In genomic region chr17:5431234-5431633, GRCh38 we compare ENCODE assay signal across 8 cellular contexts. TPM values are rescaled to one million over a fixed set of nuclear protein-coding genes. Genes with fewer than 3 reads are reported as not detected.
DNase-seq lines count a peak whose midpoint lies in the region; ATAC-seq, FAIRE-seq and TF ChIP-seq lines count a peak whose summit lies in the region.
"Not testable (repeated sequence)": the region's sequence is repeated elsewhere in the genome, so short reads cannot be mapped to it uniquely, and the experiment has no call there.

No MANE protein-coding gene starts in this region.

- not testable (repeated sequence) for FAIRE-seq in HepG2 (lab: Jason Lieb, UNC)

- H3K9me3 ChIP-seq in A673 (ENCODE audit: low read depth, low read length, poor library complexity, severe bottlenecking); HepG2 (ENCODE audit: low read length): not testable (repeated sequence)

- H3K36me3 ChIP-seq in A673 (ENCODE audit: insufficient read depth, low read length, poor library complexity, severe bottlenecking) (peaks cover 97% of the 10 kb centered on the region), GM23338 (ENCODE audit: insufficient read depth) (peaks cover 78% of the 10 kb centered on the region), HepG2 (replicated peaks in 1 of 2; ENCODE audit: control insufficient read depth in 1 of 2, insufficient read depth in 2 of 2, low read length in 2 of 2) (peaks cover 29 to 76% of the 10 kb centered on the region in 2 experiments)

- peaks cover 93% of the 10 kb centered on the region for H3K36me3 Mint-ChIP-seq in GM23338 (ENCODE audit: low read depth)
- H3K36me3 Mint-ChIP-seq in activated naive CD4-positive, alpha-beta T cell treated with anti-CD3 and anti-CD28 coated beads, Interleukin-2, amount 10 ng/mL, durations not matched to agents 7 days and 5 days: peaks cover 61% of the 10 kb centered on the region
- peaks cover 29% of the 10 kb centered on the region for H3K36me3 Mint-ChIP-seq in chondrocyte (ENCODE audit: low read depth)
- H3K36me3 Mint-ChIP-seq in stimulated activated effector memory CD8-positive, alpha-beta T cell treated with anti-CD3 and anti-CD28 coated beads, Interleukin-12 subunit alpha, Interleukin-12 subunit beta, amount 100 ng/mL, for 72 hours: peaks cover 67% of the 10 kb centered on the region

- H3K4me1 Mint-ChIP-seq in GM23338; chondrocyte (ENCODE audit: low read depth): not testable (repeated sequence)
- H3K4me1 Mint-ChIP-seq in activated naive CD4-positive, alpha-beta T cell treated with anti-CD3 and anti-CD28 coated beads, Interleukin-2, amount 10 ng/mL, durations not matched to agents 7 days and 5 days: peaks cover 13% of the 10 kb centered on the region
- H3K4me1 Mint-ChIP-seq in stimulated activated effector memory CD8-positive, alpha-beta T cell treated with anti-CD3 and anti-CD28 coated beads, Interleukin-12 subunit alpha, Interleukin-12 subunit beta, amount 100 ng/mL, for 72 hours: peaks cover 16% of the 10 kb centered on the region

- H3K4me3 ChIP-seq in A673 (ENCODE audit: low read depth, low read length, poor library complexity, severe bottlenecking); GM23338; HepG2 (replicated peaks in 1 of 3; ENCODE audit: insufficient read depth in 1 of 3, low read depth in 2 of 3, low read length in 3 of 3): not testable (repeated sequence)

- not testable (repeated sequence) for BruUV-seq in A673 (replicated peaks; lab: Mats Ljungman, UMichigan); HepG2 (replicated peaks; lab: Mats Ljungman, UMichigan)

- H3K9me2 ChIP-seq in GM23338 (ENCODE audit: insufficient read depth): not testable (repeated sequence)

- not testable (repeated sequence) for H3K9me3 Mint-ChIP-seq in GM23338; activated naive CD4-positive, alpha-beta T cell treated with anti-CD3 and anti-CD28 coated beads, Interleukin-2, amount 10 ng/mL, durations not matched to agents 7 days and 5 days; chondrocyte (ENCODE audit: low read depth); stimulated activated effector memory CD8-positive, alpha-beta T cell treated with anti-CD3 and anti-CD28 coated beads, Interleukin-12 subunit alpha, Interleukin-12 subunit beta, amount 100 ng/mL, for 72 hours

- TF ChIP-seq RAD21 in HepG2 (CRISPR knock-in tag; IDR thresholded peaks at IDR 0.05): not testable (repeated sequence)

- CTCF ChIA-PET in A673 (lab: Charles Lee): interaction anchor here (0.7 kb wide), 2 partner anchors 26 to 1227 kb away, joined by 3 read pairs; no protein-coding TSS in a partner anchor
- CTCF ChIA-PET in activated naive CD4-positive, alpha-beta T cell treated with anti-CD3 and anti-CD28 coated beads, Interleukin-2, amount 10 ng/mL, durations not matched to agents 7 days and 5 days (lab: Charles Lee): interaction anchor here (0.7 to 2.8 kb wide), 2 partner anchors 9 to 183 kb away, joined by 3 to 11 read pairs; partner anchors contain the start of gene C1QBP
- CTCF ChIA-PET in HepG2 (lab: Yijun Ruan, JAX; ENCODE audit: low intra/inter-chr PET ratio, low total read pairs): not testable (repeated sequence)

- H3K4me3 Mint-ChIP-seq in GM23338; activated naive CD4-positive, alpha-beta T cell treated with anti-CD3 and anti-CD28 coated beads, Interleukin-2, amount 10 ng/mL, durations not matched to agents 7 days and 5 days; chondrocyte (ENCODE audit: unreplicated experiment); stimulated activated effector memory CD8-positive, alpha-beta T cell treated with anti-CD3 and anti-CD28 coated beads, Interleukin-12 subunit alpha, Interleukin-12 subunit beta, amount 100 ng/mL, for 72 hours: not testable (repeated sequence)

- WGBS in HepG2 (ENCODE audit: low lambda C conversion rate): 95% methylated on average over 5 of the region's 5 CpGs

- not testable (repeated sequence) for H2AFZ ChIP-seq in GM23338; HepG2 (ENCODE audit: low read length)

- ATAC-seq in GM23338 (peak; percentile 77), HepG2 (peak; percentile 27; the same call in 2 of the 3 replicates)
- ATAC-seq in stimulated activated effector memory CD8-positive, alpha-beta T cell treated with anti-CD3 and anti-CD28 coated beads, Interleukin-12 subunit alpha, Interleukin-12 subunit beta, amount 100 ng/mL, for 72 hours: not testable (repeated sequence)

- H3F3A ChIP-seq in GM23338 (replicated peaks; ENCODE audit: low read depth): peaks cover 51% of the 10 kb centered on the region

- intact Hi-C loops in A673 (cut with micrococcal nuclease; ENCODE audit: unreplicated experiment): loop anchor here (10.0 kb wide), 1 partner anchor 176 kb away; no protein-coding TSS in a partner anchor
- intact Hi-C loops in HepG2 (cut with micrococcal nuclease; ENCODE audit: unreplicated experiment): not testable (repeated sequence)

- not testable (repeated sequence) for H3K4me1 ChIP-seq in A673 (ENCODE audit: insufficient read depth, low read length, poor library complexity, severe bottlenecking); GM23338 (ENCODE audit: insufficient read depth)
- H3K4me1 ChIP-seq in HepG2 (ENCODE audit: insufficient read depth, low read length): peaks cover 20% of the 10 kb centered on the region

- not testable (repeated sequence) for H3K27me3 ChIP-seq in A673 (replicated peaks; ENCODE audit: insufficient read depth, low read depth, low read length, poor library complexity); GM23338 (ENCODE audit: insufficient read depth); HepG2 (ENCODE audit: control insufficient read depth in 1 of 2, insufficient read depth in 2 of 2, low read length in 2 of 2)

- H3K9ac ChIP-seq in HepG2 (ENCODE audit: insufficient read depth, low read depth, low read length): not testable (repeated sequence)

- not testable (repeated sequence) for H3K27ac ChIP-seq in A673 (ENCODE audit: low read depth, low read length, poor library complexity, severe bottlenecking); VCaP; HepG2 (ENCODE audit: extremely low read length, insufficient read depth, low read length)
- peak overlapping the region; percentile 78; the same call in 1 of the 2 replicates for H3K27ac ChIP-seq in GM23338 (ENCODE audit: low read depth)

- peaks cover 42% of the 10 kb centered on the region; the same call in 1 of the 2 replicates for H4K20me1 ChIP-seq in GM23338 (replicated peaks; ENCODE audit: insufficient read depth)
- H4K20me1 ChIP-seq in HepG2 (ENCODE audit: insufficient read depth, low read length): not testable (repeated sequence)

- in situ Hi-C loops in HepG2 (cut with HindIII; ENCODE audit: extremely low pct_ligation_motif_present, low pct_unique_long_range_greater_than_20kb): not testable (repeated sequence)

- TF ChIP-seq EP300 in HepG2 (IDR thresholded peaks at IDR 0.05; ENCODE audit: low read depth in 2 of 2, low read length in 2 of 2); HepG2 (CRISPR knock-in tag; IDR thresholded peaks at IDR 0.05; ENCODE audit: borderline replicate concordance): not testable (repeated sequence)

- not testable (repeated sequence) for H3K27me3 Mint-ChIP-seq in GM23338 (ENCODE audit: insufficient read depth, low read depth, poor library complexity); activated naive CD4-positive, alpha-beta T cell treated with anti-CD3 and anti-CD28 coated beads, Interleukin-2, amount 10 ng/mL, durations not matched to agents 7 days and 5 days; chondrocyte (ENCODE audit: low read depth)

- not testable (repeated sequence) for DNase-seq in A673 (ENCODE audit: low spot score); activated naive CD4-positive, alpha-beta T cell treated with anti-CD3 and anti-CD28 coated beads, Interleukin-2, amount 10 ng/mL, durations not matched to agents 7 days and 5 days; chondrocyte (ENCODE audit: low spot score); HepG2 (ENCODE audit: low spot score); stimulated activated effector memory CD8-positive, alpha-beta T cell treated with anti-CD3 and anti-CD28 coated beads, Interleukin-12 subunit alpha, Interleukin-12 subunit beta, amount 100 ng/mL, for 72 hours (ENCODE audit: low spot score in 2 of 2)
- DNase-seq in GM23338 (ENCODE audit: low spot score) (peak; percentile 47), NCI-H2227 (lab: John Stamatoyannopoulos, UW; ENCODE audit: unreplicated experiment) (peak; percentile 19)

- POLR2A ChIA-PET in A673 (lab: Charles Lee; ENCODE audit: low non-redundant PET): not testable (repeated sequence)
- POLR2A ChIA-PET in HepG2 (lab: Yijun Ruan, JAX): interaction anchor here (5.4 kb wide), 1 partner anchor 12 kb away, joined by 30 read pairs; the partner anchor contains the start of genes NUP88 and RPAIN

- TF ChIP-seq CTCF in A673 (conservative IDR thresholded peaks at IDR 0.05; ENCODE audit: low read depth, low read length) (peak; percentile 26; the same call in 1 of the 2 replicates), GM23338 (conservative IDR thresholded peaks at IDR 0.05; ENCODE audit: low read depth in 2 of 2) (peak; percentile 50 to 55), VCaP (conservative IDR thresholded peaks at IDR 0.05) (0 out of 2 replicates have a peak, but pooled peaks have one; percentile 8)
- not testable (repeated sequence) for TF ChIP-seq CTCF in chondrocyte (IDR thresholded peaks at IDR 0.05); HepG2 (CRISPR knock-in tag; IDR thresholded peaks at IDR 0.05)

- H3K27ac Mint-ChIP-seq in GM23338: peak overlapping the region; percentile 30; the same call in 1 of the 2 replicates
- H3K27ac Mint-ChIP-seq in activated naive CD4-positive, alpha-beta T cell treated with anti-CD3 and anti-CD28 coated beads, Interleukin-2, amount 10 ng/mL, durations not matched to agents 7 days and 5 days: peak overlapping the region; percentile 29
- peak overlapping the region; percentile 12 for H3K27ac Mint-ChIP-seq in chondrocyte (ENCODE audit: unreplicated experiment)
- peak overlapping the region; percentile 81 for H3K27ac Mint-ChIP-seq in stimulated activated effector memory CD8-positive, alpha-beta T cell treated with anti-CD3 and anti-CD28 coated beads, Interleukin-12 subunit alpha, Interleukin-12 subunit beta, amount 100 ng/mL, for 72 hours

- H3K4me2 ChIP-seq in GM23338; HepG2 (ENCODE audit: low read depth, low read length): not testable (repeated sequence)

- H3K79me2 ChIP-seq in GM23338 (replicated peaks; ENCODE audit: insufficient read depth): not testable (repeated sequence)
- H3K79me2 ChIP-seq in HepG2 (ENCODE audit: insufficient read depth, low read length): peaks cover 16% of the 10 kb centered on the region

- TF ChIP-seq POLR2A in HepG2 (IDR thresholded peaks at IDR 0.05; ENCODE audit: insufficient read depth in 1 of 2, low read depth in 2 of 2, low read length in 2 of 2): not testable (repeated sequence)

RNA-seq across cellular contexts. Expression of gene C1QBP, which starts 7.7 kb away (rescaled TPM):
- total RNA-seq in A673 (2021): 457 and 458 TPM in 2 replicates
- 478 and 532 TPM in 2 replicates for total RNA-seq in GM23338 (2014; rRNA removed; shearing (Covaris generic))
- 671 and 704 TPM in 2 replicates for polyA plus RNA-seq in GM23338 (2016; fragmentation: Nextera tagmentation; extraction: Ambion mirVana)
- total RNA-seq in chondrocyte: 65.6 to 82.8 TPM (median 71.3 TPM) in 3 replicates
- 631 and 680 TPM in 2 replicates for total RNA-seq in HepG2 (2016; rRNA removed; fragmentation: Illumina TruSeq; extraction: Trizol)
- 223 and 253 TPM in 2 replicates for total RNA-seq in HepG2 (2016; cell fraction: cytosol; rRNA removed; fragmentation: Illumina TruSeq; extraction: Trizol; ENCODE audit: low read depth)
- 605 and 675 TPM in 2 replicates for total RNA-seq in HepG2 (2016; cell fraction: insoluble cytoplasmic fraction; rRNA removed; fragmentation: Illumina TruSeq; extraction: Trizol)
- 338 and 363 TPM in 2 replicates for total RNA-seq in HepG2 (2016; cell fraction: membrane; rRNA removed; fragmentation: Illumina TruSeq; extraction: Trizol)
- 227 and 273 TPM in 2 replicates for total RNA-seq in HepG2 (2016; cell fraction: nucleus; rRNA removed; fragmentation: Illumina TruSeq; extraction: Trizol)
- 143 and 219 TPM in 2 replicates for polyA plus RNA-seq in HepG2 (2011; rRNA removed)
- polyA plus RNA-seq in HepG2 (2011; cell fraction: cytosol; rRNA removed): 153 and 205 TPM in 2 replicates
- polyA plus RNA-seq in HepG2 (2011; cell fraction: nucleus; rRNA removed): 59.5 and 75.2 TPM in 2 replicates
- 262 and 271 TPM in 2 replicates for polyA plus RNA-seq in HepG2 (2012)
- 208 and 216 TPM in 2 replicates for polyA plus RNA-seq in HepG2 (2016; cell fraction: cytosol; fragmentation: Illumina TruSeq; extraction: Trizol; ENCODE audit: low read depth)
- polyA plus RNA-seq in HepG2 (2016; cell fraction: insoluble cytoplasmic fraction; fragmentation: Illumina TruSeq; extraction: Trizol; ENCODE audit: low read depth): 559 and 587 TPM in 2 replicates
- polyA plus RNA-seq in HepG2 (2016; cell fraction: membrane; fragmentation: Illumina TruSeq; extraction: Trizol; ENCODE audit: low read depth): 287 and 298 TPM in 2 replicates
- 354 and 385 TPM in 2 replicates for polyA plus RNA-seq in HepG2 (2016; cell fraction: nucleus; fragmentation: Illumina TruSeq; extraction: Trizol; ENCODE audit: insufficient read depth, low read depth)
- 48.7 and 110 TPM in 2 replicates for polyA minus RNA-seq in HepG2 (2011; rRNA and poly(A)+ RNA removed; ENCODE audit: low replicate concordance)
- 109 and 144 TPM in 2 replicates for polyA minus RNA-seq in HepG2 (2011; cell fraction: cytosol; rRNA and poly(A)+ RNA removed)
- 43.8 and 49.1 TPM in 2 replicates for polyA minus RNA-seq in HepG2 (2011; cell fraction: nucleus; rRNA and poly(A)+ RNA removed)

RNA-seq across cellular contexts. Expression of gene RPAIN, which starts 11.3 kb away (rescaled TPM):
- 120 and 123 TPM in 2 replicates for total RNA-seq in A673 (2021)
- 69.7 and 88.5 TPM in 2 replicates for total RNA-seq in GM23338 (2014; rRNA removed; shearing (Covaris generic))
- polyA plus RNA-seq in GM23338 (2016; fragmentation: Nextera tagmentation; extraction: Ambion mirVana): 109 and 115 TPM in 2 replicates
- 34.2 to 37.2 TPM (median 35.1 TPM) in 3 replicates for total RNA-seq in chondrocyte
- total RNA-seq in HepG2 (2016; rRNA removed; fragmentation: Illumina TruSeq; extraction: Trizol): 54.7 and 58.5 TPM in 2 replicates
- total RNA-seq in HepG2 (2016; cell fraction: cytosol; rRNA removed; fragmentation: Illumina TruSeq; extraction: Trizol; ENCODE audit: low read depth): 16.2 and 18.9 TPM in 2 replicates
- total RNA-seq in HepG2 (2016; cell fraction: insoluble cytoplasmic fraction; rRNA removed; fragmentation: Illumina TruSeq; extraction: Trizol): 54.9 and 62.0 TPM in 2 replicates
- total RNA-seq in HepG2 (2016; cell fraction: membrane; rRNA removed; fragmentation: Illumina TruSeq; extraction: Trizol): 22.7 and 27.6 TPM in 2 replicates
- total RNA-seq in HepG2 (2016; cell fraction: nucleus; rRNA removed; fragmentation: Illumina TruSeq; extraction: Trizol): 50.9 and 60.8 TPM in 2 replicates
- polyA plus RNA-seq in HepG2 (2011; rRNA removed): 36.3 and 42.1 TPM in 2 replicates
- 26.3 and 28.2 TPM in 2 replicates for polyA plus RNA-seq in HepG2 (2011; cell fraction: cytosol; rRNA removed)
- 40.9 and 53.2 TPM in 2 replicates for polyA plus RNA-seq in HepG2 (2011; cell fraction: nucleus; rRNA removed)
- 28.1 and 30.8 TPM in 2 replicates for polyA plus RNA-seq in HepG2 (2012)
- polyA plus RNA-seq in HepG2 (2016; cell fraction: cytosol; fragmentation: Illumina TruSeq; extraction: Trizol; ENCODE audit: low read depth): 10.1 TPM in 2 replicates
- polyA plus RNA-seq in HepG2 (2016; cell fraction: insoluble cytoplasmic fraction; fragmentation: Illumina TruSeq; extraction: Trizol; ENCODE audit: low read depth): 44.0 and 48.5 TPM in 2 replicates
- polyA plus RNA-seq in HepG2 (2016; cell fraction: membrane; fragmentation: Illumina TruSeq; extraction: Trizol; ENCODE audit: low read depth): 14.2 and 15.2 TPM in 2 replicates
- 80.1 and 81.6 TPM in 2 replicates for polyA plus RNA-seq in HepG2 (2016; cell fraction: nucleus; fragmentation: Illumina TruSeq; extraction: Trizol; ENCODE audit: insufficient read depth, low read depth)
- polyA minus RNA-seq in HepG2 (2011; rRNA and poly(A)+ RNA removed; ENCODE audit: low replicate concordance): 19.9 and 28.3 TPM in 2 replicates
- polyA minus RNA-seq in HepG2 (2011; cell fraction: cytosol; rRNA and poly(A)+ RNA removed): 7.7 and 10.6 TPM in 2 replicates
- 50.2 and 57.8 TPM in 2 replicates for polyA minus RNA-seq in HepG2 (2011; cell fraction: nucleus; rRNA and poly(A)+ RNA removed)

RNA-seq across cellular contexts. Expression of gene NUP88, which starts 11.8 kb away (rescaled TPM):
- total RNA-seq in A673 (2021) (122 and 132 TPM in 2 replicates), chondrocyte (29.2 to 51.8 TPM (median 34.1 TPM) in 3 replicates), HepG2 (2016; rRNA removed; fragmentation: Illumina TruSeq; extraction: Trizol) (130 and 170 TPM in 2 replicates)
- total RNA-seq in GM23338 (2014; rRNA removed; shearing (Covaris generic)): 140 and 172 TPM in 2 replicates
- polyA plus RNA-seq in GM23338 (2016; fragmentation: Nextera tagmentation; extraction: Ambion mirVana) (103 and 110 TPM in 2 replicates), HepG2 (2011; rRNA removed) (39.5 and 48.2 TPM in 2 replicates)
- 30.4 and 32.6 TPM in 2 replicates for total RNA-seq in HepG2 (2016; cell fraction: cytosol; rRNA removed; fragmentation: Illumina TruSeq; extraction: Trizol; ENCODE audit: low read depth)
- total RNA-seq in HepG2 (2016; cell fraction: insoluble cytoplasmic fraction; rRNA removed; fragmentation: Illumina TruSeq; extraction: Trizol): 132 and 163 TPM in 2 replicates
- total RNA-seq in HepG2 (2016; cell fraction: membrane; rRNA removed; fragmentation: Illumina TruSeq; extraction: Trizol): 54.6 and 60.9 TPM in 2 replicates
- total RNA-seq in HepG2 (2016; cell fraction: nucleus; rRNA removed; fragmentation: Illumina TruSeq; extraction: Trizol): 87.9 and 98.8 TPM in 2 replicates
- polyA plus RNA-seq in HepG2 (2011; cell fraction: cytosol; rRNA removed): 35.2 and 42.9 TPM in 2 replicates
- 42.5 and 45.9 TPM in 2 replicates for polyA plus RNA-seq in HepG2 (2011; cell fraction: nucleus; rRNA removed)
- 39.2 and 40.9 TPM in 2 replicates for polyA plus RNA-seq in HepG2 (2012)
- polyA plus RNA-seq in HepG2 (2016; cell fraction: cytosol; fragmentation: Illumina TruSeq; extraction: Trizol; ENCODE audit: low read depth): 17.3 and 19.0 TPM in 2 replicates
- 131 and 155 TPM in 2 replicates for polyA plus RNA-seq in HepG2 (2016; cell fraction: insoluble cytoplasmic fraction; fragmentation: Illumina TruSeq; extraction: Trizol; ENCODE audit: low read depth)
- polyA plus RNA-seq in HepG2 (2016; cell fraction: membrane; fragmentation: Illumina TruSeq; extraction: Trizol; ENCODE audit: low read depth): 25.3 and 31.8 TPM in 2 replicates
- 71.1 and 89.9 TPM in 2 replicates for polyA plus RNA-seq in HepG2 (2016; cell fraction: nucleus; fragmentation: Illumina TruSeq; extraction: Trizol; ENCODE audit: insufficient read depth, low read depth)
- 74.6 and 180 TPM in 2 replicates for polyA minus RNA-seq in HepG2 (2011; rRNA and poly(A)+ RNA removed; ENCODE audit: low replicate concordance)
- polyA minus RNA-seq in HepG2 (2011; cell fraction: cytosol; rRNA and poly(A)+ RNA removed): 43.0 and 46.7 TPM in 2 replicates
- 105 and 113 TPM in 2 replicates for polyA minus RNA-seq in HepG2 (2011; cell fraction: nucleus; rRNA and poly(A)+ RNA removed)

RNA-seq across cellular contexts. Expression of gene DHX33, which starts 37.5 kb away (rescaled TPM):
- total RNA-seq in A673 (2021) (47.0 and 47.4 TPM in 2 replicates), chondrocyte (12.7 to 16.6 TPM (median 13.7 TPM) in 3 replicates), HepG2 (2016; rRNA removed; fragmentation: Illumina TruSeq; extraction: Trizol) (20.1 and 34.8 TPM in 2 replicates)
- total RNA-seq in GM23338 (2014; rRNA removed; shearing (Covaris generic)): 53.6 and 57.1 TPM in 2 replicates
- polyA plus RNA-seq in GM23338 (2016; fragmentation: Nextera tagmentation; extraction: Ambion mirVana) (20.3 and 21.1 TPM in 2 replicates), HepG2 (2011; rRNA removed) (15.5 and 18.4 TPM in 2 replicates)
- 12.8 and 14.6 TPM in 2 replicates for total RNA-seq in HepG2 (2016; cell fraction: cytosol; rRNA removed; fragmentation: Illumina TruSeq; extraction: Trizol; ENCODE audit: low read depth)
- 20.9 and 31.1 TPM in 2 replicates for total RNA-seq in HepG2 (2016; cell fraction: insoluble cytoplasmic fraction; rRNA removed; fragmentation: Illumina TruSeq; extraction: Trizol)
- total RNA-seq in HepG2 (2016; cell fraction: membrane; rRNA removed; fragmentation: Illumina TruSeq; extraction: Trizol): 16.8 and 16.9 TPM in 2 replicates
- 20.4 and 22.7 TPM in 2 replicates for total RNA-seq in HepG2 (2016; cell fraction: nucleus; rRNA removed; fragmentation: Illumina TruSeq; extraction: Trizol)
- 11.2 and 12.3 TPM in 2 replicates for polyA plus RNA-seq in HepG2 (2011; cell fraction: cytosol; rRNA removed)
- polyA plus RNA-seq in HepG2 (2011; cell fraction: nucleus; rRNA removed): 20.2 and 22.4 TPM in 2 replicates
- polyA plus RNA-seq in HepG2 (2012): 15.6 and 16.6 TPM in 2 replicates
- 1.8 TPM in 2 replicates for polyA plus RNA-seq in HepG2 (2016; cell fraction: cytosol; fragmentation: Illumina TruSeq; extraction: Trizol; ENCODE audit: low read depth)
- 29.3 and 33.3 TPM in 2 replicates for polyA plus RNA-seq in HepG2 (2016; cell fraction: insoluble cytoplasmic fraction; fragmentation: Illumina TruSeq; extraction: Trizol; ENCODE audit: low read depth)
- 7.2 TPM in 2 replicates for polyA plus RNA-seq in HepG2 (2016; cell fraction: membrane; fragmentation: Illumina TruSeq; extraction: Trizol; ENCODE audit: low read depth)
- polyA plus RNA-seq in HepG2 (2016; cell fraction: nucleus; fragmentation: Illumina TruSeq; extraction: Trizol; ENCODE audit: insufficient read depth, low read depth): 46.3 and 53.5 TPM in 2 replicates
- polyA minus RNA-seq in HepG2 (2011; rRNA and poly(A)+ RNA removed; ENCODE audit: low replicate concordance): 44.5 and 49.7 TPM in 2 replicates
- polyA minus RNA-seq in HepG2 (2011; cell fraction: cytosol; rRNA and poly(A)+ RNA removed): 17.9 and 18.8 TPM in 2 replicates
- 14.9 and 15.3 TPM in 2 replicates for polyA minus RNA-seq in HepG2 (2011; cell fraction: nucleus; rRNA and poly(A)+ RNA removed)

RNA-seq across cellular contexts. Expression of gene DERL2, which starts 54.7 kb away (rescaled TPM):
- 92.4 and 97.0 TPM in 2 replicates for total RNA-seq in A673 (2021)
- total RNA-seq in GM23338 (2014; rRNA removed; shearing (Covaris generic)): 52.2 and 65.0 TPM in 2 replicates
- polyA plus RNA-seq in GM23338 (2016; fragmentation: Nextera tagmentation; extraction: Ambion mirVana): 91.0 and 113 TPM in 2 replicates
- 71.8 to 84.9 TPM (median 74.9 TPM) in 3 replicates for total RNA-seq in chondrocyte
- total RNA-seq in HepG2 (2016; rRNA removed; fragmentation: Illumina TruSeq; extraction: Trizol): 41.4 and 59.3 TPM in 2 replicates
- 25.6 and 28.7 TPM in 2 replicates for total RNA-seq in HepG2 (2016; cell fraction: cytosol; rRNA removed; fragmentation: Illumina TruSeq; extraction: Trizol; ENCODE audit: low read depth)
- total RNA-seq in HepG2 (2016; cell fraction: insoluble cytoplasmic fraction; rRNA removed; fragmentation: Illumina TruSeq; extraction: Trizol): 38.6 and 66.1 TPM in 2 replicates
- total RNA-seq in HepG2 (2016; cell fraction: membrane; rRNA removed; fragmentation: Illumina TruSeq; extraction: Trizol): 33.6 and 39.9 TPM in 2 replicates
- total RNA-seq in HepG2 (2016; cell fraction: nucleus; rRNA removed; fragmentation: Illumina TruSeq; extraction: Trizol): 60.7 and 77.4 TPM in 2 replicates
- polyA plus RNA-seq in HepG2 (2011; rRNA removed): 59.0 and 65.2 TPM in 2 replicates
- 34.0 and 50.7 TPM in 2 replicates for polyA plus RNA-seq in HepG2 (2011; cell fraction: cytosol; rRNA removed)
- polyA plus RNA-seq in HepG2 (2011; cell fraction: nucleus; rRNA removed): 63.2 and 65.1 TPM in 2 replicates
- 36.4 and 42.5 TPM in 2 replicates for polyA plus RNA-seq in HepG2 (2012)
- 37.6 and 45.6 TPM in 2 replicates for polyA plus RNA-seq in HepG2 (2016; cell fraction: cytosol; fragmentation: Illumina TruSeq; extraction: Trizol; ENCODE audit: low read depth)
- 43.9 and 63.4 TPM in 2 replicates for polyA plus RNA-seq in HepG2 (2016; cell fraction: insoluble cytoplasmic fraction; fragmentation: Illumina TruSeq; extraction: Trizol; ENCODE audit: low read depth)
- 36.3 and 44.4 TPM in 2 replicates for polyA plus RNA-seq in HepG2 (2016; cell fraction: membrane; fragmentation: Illumina TruSeq; extraction: Trizol; ENCODE audit: low read depth)
- polyA plus RNA-seq in HepG2 (2016; cell fraction: nucleus; fragmentation: Illumina TruSeq; extraction: Trizol; ENCODE audit: insufficient read depth, low read depth): 159 and 169 TPM in 2 replicates
- 21.7 and 35.4 TPM in 2 replicates for polyA minus RNA-seq in HepG2 (2011; rRNA and poly(A)+ RNA removed; ENCODE audit: low replicate concordance)
- polyA minus RNA-seq in HepG2 (2011; cell fraction: cytosol; rRNA and poly(A)+ RNA removed): 22.2 and 22.9 TPM in 2 replicates
- polyA minus RNA-seq in HepG2 (2011; cell fraction: nucleus; rRNA and poly(A)+ RNA removed): 54.3 and 57.7 TPM in 2 replicates

Comparison
In these comparisons a context has a peak if more than half of its experiments do, and no peak if none do; other contexts are left out.
1. H3K27ac Mint-ChIP-seq: peak in every context shown above with its lines; median percentile 81 in stimulated activated effector memory CD8-positive, alpha-beta T cell treated with anti-CD3 and anti-CD28 coated beads, Interleukin-12 subunit alpha, Interleukin-12 subunit beta, amount 100 ng/mL, for 72 hours; 30 in GM23338; 29 in activated naive CD4-positive, alpha-beta T cell treated with anti-CD3 and anti-CD28 coated beads, Interleukin-2, amount 10 ng/mL, durations not matched to agents 7 days and 5 days; 12 in chondrocyte.